Comparison of ENCODE assay signal across 13 cellular contexts in the genomic region with DNA sequence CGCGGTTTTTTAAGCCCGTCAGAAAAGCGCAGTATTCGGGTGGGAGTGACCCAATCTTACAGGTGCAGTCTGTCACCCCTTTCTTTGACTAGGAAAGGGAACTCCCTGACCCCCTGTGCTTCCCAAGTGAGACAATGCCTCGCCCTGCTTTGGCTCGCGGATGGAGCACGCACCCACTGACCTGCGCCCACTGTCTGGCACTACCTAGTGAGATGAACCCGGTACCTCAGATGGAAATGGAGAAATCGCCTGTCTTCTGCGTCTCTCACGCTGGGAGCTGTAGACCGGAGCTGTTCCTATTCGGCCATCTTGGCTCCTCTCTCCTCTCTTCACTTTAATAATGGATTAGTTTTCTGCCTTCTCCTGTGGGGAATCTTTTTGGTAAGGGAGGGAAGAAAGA. TPM values are rescaled to one million over a fixed set of nuclear protein-coding genes. Genes with fewer than 3 reads are reported as not detected.
"Had no signal": no experiment of that assay in that cellular context is flagged by ENCODE, and none has a peak within 500 bp of the region (broad histone marks: within the 10 kb centered on the region; RNA-seq: fewer than 3 reads in every experiment).

No MANE protein-coding gene starts in this region.

RNA-seq across cellular contexts. Expression of a gene that starts 21.6 kb away (rescaled TPM):
- total RNA-seq: cerebellum, dermis blood vessel endothelial cell, esophagus mucosa, gastrocnemius medialis, glomerular endothelial cell, heart right ventricle, left colon, left lobe of liver, left ventricle myocardium inferior, lower leg skin, myocyte had no signal
- polyA plus RNA-seq: heart right ventricle, keratinocyte, lung had no signal
